In genomic region chr11:62678770-62679696, GRCh38 we compare ENCODE assay signal across 8 cellular contexts. TPM values are rescaled to one million over a fixed set of nuclear protein-coding genes. Genes with fewer than 3 reads are reported as not detected.
DNase-seq lines count a peak whose midpoint lies in the region; ATAC-seq and TF ChIP-seq lines count a peak whose summit lies in the region.

A gene with protein sequence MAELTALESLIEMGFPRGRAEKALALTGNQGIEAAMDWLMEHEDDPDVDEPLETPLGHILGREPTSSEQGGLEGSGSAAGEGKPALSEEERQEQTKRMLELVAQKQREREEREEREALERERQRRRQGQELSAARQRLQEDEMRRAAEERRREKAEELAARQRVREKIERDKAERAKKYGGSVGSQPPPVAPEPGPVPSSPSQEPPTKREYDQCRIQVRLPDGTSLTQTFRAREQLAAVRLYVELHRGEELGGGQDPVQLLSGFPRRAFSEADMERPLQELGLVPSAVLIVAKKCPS (minus strand): TSS chr11:62679073. CDS start chr11:62678923, 150 bp downstream.

- H3K4me3 ChIP-seq in liver (ENCODE audit: low read depth in 1 of 3, low read length in 3 of 3) = peak within 1 kb of the TSS; percentile 87 to 96 (median 90)

- peak within 1 kb of the TSS; percentile 53 to 91 for H3K9ac ChIP-seq in liver (ENCODE audit: low read depth in 1 of 2, low read length in 2 of 2)

- H3K27ac ChIP-seq in liver (ENCODE audit: low read depth in 1 of 2, low read length in 2 of 2) = peak within 1 kb of the TSS; percentile 64 to 81

- H3K27me3 ChIP-seq in liver (ENCODE audit: control insufficient read depth in 4 of 4, insufficient read depth in 4 of 4, low read length in 3 of 4) = no peaks in the 10 kb centered on the region

- 8% methylated on average over 55 of the region's 55 CpGs for WGBS in liver

- peaks cover 0 to 36% (median 30%) of the 10 kb centered on the region in 4 donors for H3K4me1 ChIP-seq in liver (ENCODE audit: control insufficient read depth in 4 of 4, insufficient read depth in 4 of 4, low read length in 3 of 4)

- TF ChIP-seq RAD21 in liver (IDR thresholded peaks at IDR 0.05) = peak; percentile 29 to 50

- DNase-seq in NCI-H1436 (lab: John Stamatoyannopoulos, UW) = peak; percentile 83
- no peak for DNase-seq in NCI-H1436 treated with DMSO at 0.1 percent for 48 hours (lab: John Stamatoyannopoulos, UW)
- peak; percentile 79 for DNase-seq in NCI-H748 treated with DMSO at 0.1 percent for 48 hours (lab: John Stamatoyannopoulos, UW)
- DNase-seq in activated CD4-positive, alpha-beta T cell treated with anti-CD3 and anti-CD28 coated beads, Interleukin-2, amount 50 U/mL, for 4 hours = peak; percentile 78 to 82
- peak; percentile 93 for DNase-seq in dermis blood vessel endothelial cell
- peak; percentile 85 for DNase-seq in stimulated activated CD4-positive, alpha-beta T cell treated with anti-CD3 and anti-CD28 coated beads, Interleukin-4, amount 100 ng/mL, for 1 hour

- peaks cover 0 to 5% (median 2%) of the 10 kb centered on the region in 4 donors for H3K36me3 ChIP-seq in liver (ENCODE audit: control insufficient read depth in 4 of 4, insufficient read depth in 3 of 4, low read depth in 1 of 4, low read length in 3 of 4)

- H3K9me3 ChIP-seq in liver (ENCODE audit: control insufficient read depth in 4 of 4, low read length in 3 of 4) = no peaks in the 10 kb centered on the region

- TF ChIP-seq CTCF in liver (IDR thresholded peaks at IDR 0.05; ENCODE audit: low read depth, low read length, missing input control) = no peak

- ATAC-seq in HG03442 (IDR thresholded peaks at IDR 0.05; ENCODE audit: unreplicated experiment) = peak; percentile 65

TF ChIP-seq in liver, 16 proteins besides CTCF, POLR2A, EP300 and RAD21:
- TF ChIP-seq MAX (IDR thresholded peaks at IDR 0.05) = peak; percentile 79
- TF ChIP-seq HNF4A (conservative IDR thresholded peaks at IDR 0.05) = peak in 1 of 2 donors; percentile 4
- no peak for TF ChIP-seq FOXA1 (IDR thresholded peaks at IDR 0.05)
- TF ChIP-seq FOXA2 (IDR thresholded peaks at IDR 0.05) = no peak
- TF ChIP-seq ZBTB33 (IDR thresholded peaks at IDR 0.05) = peak; percentile 94
- TF ChIP-seq REST (IDR thresholded peaks at IDR 0.05) = peak; percentile 52
- TF ChIP-seq TAF1 (conservative IDR thresholded peaks at IDR 0.05) = no peak
- TF ChIP-seq SP1 (IDR thresholded peaks at IDR 0.05) = peak; percentile 65
- TF ChIP-seq YY1 (IDR thresholded peaks at IDR 0.05) = peak; percentile 87
- TF ChIP-seq HNF4G (IDR thresholded peaks at IDR 0.05) = no peak
- peak; percentile 75 to 97 for TF ChIP-seq GABPA (IDR thresholded peaks at IDR 0.05 in 1 of 2, conservative IDR thresholded peaks at IDR 0.05 in 1 of 2)
- peak; percentile 68 to 87 for TF ChIP-seq EGR1 (IDR thresholded peaks at IDR 0.05; ENCODE audit: low read depth in 2 of 2)
- TF ChIP-seq NR2F2 (IDR thresholded peaks at IDR 0.05) = peak; percentile 14
- TF ChIP-seq RXRA (IDR thresholded peaks at IDR 0.05) = peak; percentile 49 to 64

RNA-seq across cellular contexts. Expression of the gene that starts here (rescaled TPM):
- total RNA-seq in dermis blood vessel endothelial cell (126 and 217 TPM in 2 replicates), liver (10 to 100 TPM; 31.4 to 45.5 TPM)
- 10 to 100 TPM; 36.8 to 45.7 TPM for polyA plus RNA-seq in liver
